Comparison of ENCODE assay signal across 31 cellular contexts in genomic region chr13:87524775-87525174, GRCh38.
"Had no signal": no experiment of that assay in that cellular context is flagged by ENCODE, and none has a peak within 500 bp of the region (broad histone marks: within the 10 kb centered on the region; RNA-seq: fewer than 3 reads in every experiment).

No MANE protein-coding gene starts in this region.

- H3K27ac Mint-ChIP-seq: activated CD4-positive, alpha-beta memory T cell treated with anti-CD3 and anti-CD28 coated beads, Interleukin-2, amount 10 ng/mL, durations not matched to agents 7 days and 5 days; activated CD8-positive, alpha-beta memory T cell treated with anti-CD3 and anti-CD28 coated beads, Interleukin-2, amount 10 ng/mL, durations not matched to agents 7 days and 5 days; activated naive CD4-positive, alpha-beta T cell treated with anti-CD3 and anti-CD28 coated beads, Interleukin-2, amount 10 ng/mL, durations not matched to agents 7 days and 5 days; activated naive CD8-positive, alpha-beta T cell; activated naive CD8-positive, alpha-beta T cell treated with anti-CD3 and anti-CD28 coated beads, Interleukin-2, amount 50 U/mL, for 24 hours had no signal

- H3K4me3 ChIP-seq: MG63, PC-9, SJCRH30, SK-N-MC had no signal

- H3K4me1 Mint-ChIP-seq: activated CD4-positive, alpha-beta memory T cell treated with anti-CD3 and anti-CD28 coated beads, Interleukin-2, amount 10 ng/mL, durations not matched to agents 7 days and 5 days; activated CD8-positive, alpha-beta memory T cell treated with anti-CD3 and anti-CD28 coated beads, Interleukin-2, amount 10 ng/mL, durations not matched to agents 7 days and 5 days; activated naive CD4-positive, alpha-beta T cell treated with anti-CD3 and anti-CD28 coated beads, Interleukin-2, amount 10 ng/mL, durations not matched to agents 7 days and 5 days; activated naive CD8-positive, alpha-beta T cell treated with anti-CD3 and anti-CD28 coated beads, Interleukin-2, amount 50 U/mL, for 24 hours had no signal

- H3K36me3 Mint-ChIP-seq: activated CD8-positive, alpha-beta memory T cell treated with anti-CD3 and anti-CD28 coated beads, Interleukin-2, amount 10 ng/mL, durations not matched to agents 7 days and 5 days; activated naive CD4-positive, alpha-beta T cell treated with anti-CD3 and anti-CD28 coated beads, Interleukin-2, amount 10 ng/mL, durations not matched to agents 7 days and 5 days; activated naive CD8-positive, alpha-beta T cell had no signal

- H3K4me3 Mint-ChIP-seq: activated CD4-positive, alpha-beta memory T cell treated with anti-CD3 and anti-CD28 coated beads, Interleukin-2, amount 10 ng/mL, durations not matched to agents 7 days and 5 days; activated CD8-positive, alpha-beta memory T cell treated with anti-CD3 and anti-CD28 coated beads, Interleukin-2, amount 10 ng/mL, durations not matched to agents 7 days and 5 days; activated naive CD4-positive, alpha-beta T cell treated with anti-CD3 and anti-CD28 coated beads, Interleukin-2, amount 10 ng/mL, durations not matched to agents 7 days and 5 days; activated naive CD8-positive, alpha-beta T cell; activated naive CD8-positive, alpha-beta T cell treated with anti-CD3 and anti-CD28 coated beads, Interleukin-2, amount 50 U/mL, for 24 hours had no signal

- H3K36me3 ChIP-seq: MG63, SJCRH30, WERI-Rb-1 had no signal

- DNase-seq: activated CD4-positive, alpha-beta memory T cell treated with anti-CD3 and anti-CD28 coated beads, Interleukin-2, amount 10 ng/mL, durations not matched to agents 7 days and 5 days; activated CD4-positive, alpha-beta T cell treated with anti-CD3 and anti-CD28 coated beads for 1 hour; activated CD4-positive, alpha-beta T cell treated with anti-CD3 and anti-CD28 coated beads for 48 hours; activated CD4-positive, CD25-positive, alpha-beta regulatory T cell; activated CD8-positive, alpha-beta memory T cell treated with anti-CD3 and anti-CD28 coated beads for 24 hours; activated CD8-positive, alpha-beta memory T cell treated with anti-CD3 and anti-CD28 coated beads, Interleukin-2, amount 10 ng/mL, durations not matched to agents 7 days and 5 days; activated CD8-positive, alpha-beta memory T cell treated with anti-CD3 and anti-CD28 coated beads, Interleukin-2, amount 50 U/mL, for 48 hours; activated effector memory CD4-positive, alpha-beta T cell treated with Interleukin-2 at 50 U/mL for 16 hours; activated naive CD4-positive, alpha-beta T cell treated with anti-CD3 and anti-CD28 coated beads, Interleukin-2, amount 10 ng/mL, durations not matched to agents 7 days and 5 days; activated naive CD8-positive, alpha-beta T cell treated with anti-CD3 and anti-CD28 coated beads, Interleukin-2, amount 50 U/mL, for 24 hours; activated T-cell treated with anti-CD3 and anti-CD28 coated beads, Interleukin-2, amount 50 U/mL, for 48 hours; amniotic stem cell; aorta; cerebellar nuclear complex; Kasumi-1; MG63; NCI-H1092; NCI-H1436 treated with DMSO at 0.1 percent for 48 hours; NCI-H1694 treated with DMSO at 0.1 percent for 48 hours; NCI-H2029; NCI-H510A; NCI-H526; NCI-H748 treated with DMSO at 0.1 percent for 48 hours; NK-92 treated with Interleukin-12 subunit alpha and Interleukin-12 subunit beta, amount 100 ng/mL, for 24 hours; PC-9; SHP77; SJCRH30; T1000; WERI-Rb-1 had no signal

- ATAC-seq: activated CD8-positive, alpha-beta memory T cell treated with anti-CD3 and anti-CD28 coated beads, Interleukin-2, amount 10 ng/mL, durations not matched to agents 7 days and 5 days; activated naive CD8-positive, alpha-beta T cell treated with anti-CD3 and anti-CD28 coated beads, Interleukin-2, amount 50 U/mL, for 24 hours had no signal

- H3K27me3 ChIP-seq: MG63, SJCRH30 had no signal
